In the genomic region with DNA sequence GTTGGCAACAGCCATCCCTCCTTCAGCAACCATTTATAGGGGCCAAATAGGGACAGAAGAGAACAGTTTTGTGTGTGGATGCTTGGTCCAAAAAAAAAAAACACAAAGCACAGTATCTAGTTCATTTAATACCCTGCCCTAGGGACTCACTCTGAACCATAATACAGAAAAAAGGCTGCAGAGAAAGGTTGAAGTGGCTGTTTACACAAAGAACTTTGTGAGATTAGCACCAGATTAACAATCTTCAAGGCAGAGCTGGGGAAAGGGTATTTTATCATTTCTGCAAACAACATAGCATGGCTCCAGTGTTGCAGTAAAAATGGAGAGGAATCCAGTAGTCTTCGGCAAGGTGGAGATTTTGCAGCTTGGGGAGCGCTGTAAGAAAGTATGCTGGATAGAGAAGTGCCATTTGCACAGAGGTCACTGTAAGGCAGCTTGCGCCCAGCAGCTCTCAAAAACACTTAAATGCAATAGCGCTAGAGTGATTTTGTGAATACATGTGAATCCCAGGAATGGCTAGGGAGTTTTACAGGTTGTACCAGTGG, we compare ENCODE assay signal across 30 cellular contexts.
DNase-seq lines count a peak whose midpoint lies in the region; ATAC-seq and TF ChIP-seq lines count a peak whose summit lies in the region.
"Had no signal": no experiment of that assay in that cellular context is flagged by ENCODE, and none has a peak within 500 bp of the region (broad histone marks: within the 10 kb centered on the region; RNA-seq: fewer than 3 reads in every experiment).

No MANE protein-coding gene starts in this region.

- H3K9ac ChIP-seq in iPS-20b (ENCODE audit: low read depth, low read length): peak overlapping the region; percentile 68; the same call in 1 of the 2 replicates
- H3K9ac ChIP-seq: GM23248, KMS-11 had no signal

- POLR2A ChIA-PET in WTC11 (lab: Charles Lee): no interaction called here

- H3K4me3 ChIP-seq in iPS-20b (ENCODE audit: low read length): no peak overlapping the region
- H3K4me3 ChIP-seq: GM23248, PC-9, SJCRH30 had no signal

- no peak overlapping the region for H3K4me3 Mint-ChIP-seq in WTC11
- H3K4me3 Mint-ChIP-seq: IgD-negative memory B cell had no signal

- peaks cover 48% of the 10 kb centered on the region for H3K4me1 Mint-ChIP-seq in WTC11
- H3K4me1 Mint-ChIP-seq: IgD-negative memory B cell had no signal

- DNase-seq in NCI-H82 (lab: John Stamatoyannopoulos, UW): peak; percentile 22
- no peak for DNase-seq in NCI-H82 treated with DMSO at 0.1 percent for 48 hours (lab: John Stamatoyannopoulos, UW; ENCODE audit: unreplicated experiment)
- DNase-seq in WTC11 (ENCODE audit: low spot score): no peak
- no peak for DNase-seq in activated T-cell treated with anti-CD3 and anti-CD28 coated beads for 4 hours
- DNase-seq in activated CD8-positive, alpha-beta memory T cell treated with anti-CD3 and anti-CD28 coated beads, Interleukin-2, amount 50 U/mL, for 48 hours: no peak
- DNase-seq in HUDEP-2 (lab: John Stamatoyannopoulos, UW; ENCODE audit: unreplicated experiment in 76 of 76): no peak
- DNase-seq in GDM1 (lab: John Stamatoyannopoulos, UW): no peak
- DNase-seq: 8988T; ACHN; BE2C; Calu3; DMS79 treated with DMSO at 0.1 percent for 48 hours; GM23248; MM.1S; NCI-H1048; NCI-H1417; NCI-H1694; NCI-H2029 treated with DMSO at 0.1 percent for 48 hours; NCI-H2171 treated with DMSO at 0.1 percent for 48 hours; NCI-H345; NCI-H524; NCI-H748 treated with DMSO at 0.1 percent for 48 hours; NK-92 treated with Interleukin-12 subunit alpha and Interleukin-12 subunit beta, amount 100 ng/mL, for 24 hours; PC-9; SJCRH30 had no signal

- H3K36me3 ChIP-seq in iPS-20b (ENCODE audit: insufficient read depth, low read depth, low read length): no peaks in the 10 kb centered on the region
- H3K36me3 ChIP-seq: BE2C, SJCRH30 had no signal

- TF ChIP-seq CTCF in WTC11 (IDR thresholded peaks at IDR 0.05): no peak

- CTCF ChIA-PET in WTC11 (lab: Charles Lee): no interaction called here

- no peaks in the 10 kb centered on the region for H3K36me3 Mint-ChIP-seq in WTC11
- H3K36me3 Mint-ChIP-seq: IgD-negative memory B cell had no signal

- no peaks in the 10 kb centered on the region for H3K27me3 ChIP-seq in iPS-20b (ENCODE audit: insufficient read depth, low read length)
- H3K27me3 ChIP-seq: BE2C, SJCRH30 had no signal

- peaks cover 51% of the 10 kb centered on the region for H3K4me1 ChIP-seq in iPS-20b (ENCODE audit: insufficient read depth, low read length)
- H3K4me1 ChIP-seq: BE2C, SJCRH30 had no signal

- ATAC-seq in WTC11: no peak
- ATAC-seq: Right ventricle myocardium inferior, SK-N-SH treated with all-trans-retinoic acid at 6 μM for 48 hours had no signal

- no peaks in the 10 kb centered on the region for H3K9me3 Mint-ChIP-seq in WTC11

- peak overlapping the region; percentile 38 for H3K27ac ChIP-seq in iPS-20b (ENCODE audit: low read length)
- H3K27ac ChIP-seq: GM23248, KMS-11, PC-9, SJCRH30 had no signal

- no peaks in the 10 kb centered on the region for H3K27me3 Mint-ChIP-seq in WTC11 (ENCODE audit: low read depth)
- H3K27me3 Mint-ChIP-seq: IgD-negative memory B cell had no signal

- H3K9me3 ChIP-seq in iPS-20b (ENCODE audit: insufficient read depth, low read depth, low read length): no peaks in the 10 kb centered on the region
- H3K9me3 ChIP-seq: BE2C, SJCRH30 had no signal

- peak overlapping the region; percentile 91 for H3K27ac Mint-ChIP-seq in WTC11
- H3K27ac Mint-ChIP-seq: IgD-negative memory B cell had no signal

TF ChIP-seq in WTC11, 78 proteins besides CTCF, POLR2A, EP300 and RAD21:
- TF ChIP-seq ARID4B (CRISPR knock-in tag; IDR thresholded peaks at IDR 0.05; ENCODE audit: borderline replicate concordance) (no peak), IRF1 (CRISPR knock-in tag; IDR thresholded peaks at IDR 0.05) (no peak), MAX (CRISPR knock-in tag; IDR thresholded peaks at IDR 0.05) (no peak), NR3C1 (CRISPR knock-in tag; conservative IDR thresholded peaks at IDR 0.05; ENCODE audit: low read depth) (no peak)
